Comparison of ENCODE assay signal across 20 cellular contexts in the genomic region with DNA sequence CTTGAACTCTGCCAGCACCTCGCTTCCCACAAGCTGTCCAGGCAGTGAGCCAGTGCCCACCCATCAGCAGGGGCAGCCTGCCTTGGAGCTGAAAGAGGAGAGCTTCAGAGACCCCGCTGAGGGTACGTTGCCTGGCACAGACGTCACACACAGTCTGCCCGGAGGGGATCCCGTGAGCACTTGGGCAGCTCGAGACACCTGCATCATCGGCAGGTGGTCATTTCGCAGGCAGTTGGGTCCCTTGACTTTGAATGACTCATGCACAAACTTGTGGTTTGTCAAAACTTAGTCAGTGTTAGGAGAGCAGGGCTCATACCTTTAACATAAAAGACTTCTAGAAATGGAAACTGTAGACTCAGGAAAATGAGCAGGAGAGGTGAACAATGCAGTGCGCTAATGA. TPM values are rescaled to one million over a fixed set of nuclear protein-coding genes. Genes with fewer than 3 reads are reported as not detected.
DNase-seq lines count a peak whose midpoint lies in the region; ATAC-seq, FAIRE-seq and TF ChIP-seq lines count a peak whose summit lies in the region.
"Had no signal": no experiment of that assay in that cellular context is flagged by ENCODE, and none has a peak within 500 bp of the region (broad histone marks: within the 10 kb centered on the region; RNA-seq: fewer than 3 reads in every experiment).

No MANE protein-coding gene starts in this region.

- no peaks in the 10 kb centered on the region for H4K20me1 ChIP-seq in KMS-11 (ENCODE audit: insufficient read depth)
- peaks cover 45% of the 10 kb centered on the region for H4K20me1 ChIP-seq in astrocyte (ENCODE audit: insufficient read depth, low read length)

- no peak overlapping the region for H3K4me3 Mint-ChIP-seq in astrocyte (ENCODE audit: unreplicated experiment)
- H3K4me3 Mint-ChIP-seq: B cell; dendritic cell treated with granulocyte-macrophage colony-stimulating factor and Interleukin-4, amounts not matched to agents 40 ng/mL and 50 ng/mL, for 4 days; IgD-negative memory B cell had no signal

- peaks cover 19% of the 10 kb centered on the region for H3K4me1 Mint-ChIP-seq in astrocyte (ENCODE audit: low read depth, unreplicated experiment)

- H3K36me3 ChIP-seq in KMS-11 (ENCODE audit: insufficient read depth) (no peaks in the 10 kb centered on the region; the same call in 1 of the 2 replicates), astrocyte (ENCODE audit: insufficient read depth, low read length) (peaks cover 18% of the 10 kb centered on the region)
- H3K36me3 ChIP-seq: ovary had no signal

- H3K27ac Mint-ChIP-seq in activated naive CD4-positive, alpha-beta T cell treated with anti-CD3 and anti-CD28 coated beads, Interleukin-2, amount 50 U/mL, for 72 hours: peak overlapping the region in 1 of 2 donors; percentile 41
- no peak overlapping the region for H3K27ac Mint-ChIP-seq in astrocyte (ENCODE audit: unreplicated experiment)
- H3K27ac Mint-ChIP-seq: B cell; dendritic cell treated with granulocyte-macrophage colony-stimulating factor and Interleukin-4, amounts not matched to agents 40 ng/mL and 50 ng/mL, for 4 days; IgD-negative memory B cell had no signal

- H3K79me2 ChIP-seq in KMS-11 (ENCODE audit: insufficient read depth, low read depth) (peaks cover 21% of the 10 kb centered on the region; the same call in 1 of the 2 replicates), astrocyte (ENCODE audit: insufficient read depth, low read length) (peaks cover 69% of the 10 kb centered on the region)

- H3K4me2 ChIP-seq in KMS-11: peak overlapping the region; percentile 8; the same call in 1 of the 2 replicates
- H3K4me2 ChIP-seq in astrocyte (ENCODE audit: low read length): peak overlapping the region; percentile 47

- H3K4me3 ChIP-seq in KMS-11 (IDR thresholded peaks at IDR 0.05; ENCODE audit: insufficient read depth, low read depth, low read length) (no peak overlapping the region), astrocyte (ENCODE audit: insufficient read depth, low read depth, low read length) (no peak overlapping the region), retinal pigment epithelial cell (ENCODE audit: low read length) (no peak overlapping the region)
- H3K4me3 ChIP-seq: ovary, skin epidermis had no signal

- H3K27ac ChIP-seq in KMS-11 (peak overlapping the region; percentile 94), astrocyte (ENCODE audit: low read depth, low read length) (peak overlapping the region; percentile 43)
- H3K27ac ChIP-seq: ovary, skin epidermis had no signal

- no peak for FAIRE-seq in astrocyte (lab: Jason Lieb, UNC)
- FAIRE-seq: H1, islet of Langerhans, urothelium cell line had no signal

- ATAC-seq in activated naive CD4-positive, alpha-beta T cell treated with anti-CD3 and anti-CD28 coated beads, Interleukin-2, amount 50 U/mL, for 72 hours: peak; percentile 87 to 91
- ATAC-seq in GM19467 (IDR thresholded peaks at IDR 0.05; ENCODE audit: unreplicated experiment): no peak
- ATAC-seq in GM21367 (IDR thresholded peaks at IDR 0.05; ENCODE audit: unreplicated experiment): no peak

- H3K27me3 Mint-ChIP-seq in astrocyte (ENCODE audit: low read depth, unreplicated experiment): no peaks in the 10 kb centered on the region
- H3K27me3 Mint-ChIP-seq: B cell; dendritic cell treated with granulocyte-macrophage colony-stimulating factor and Interleukin-4, amounts not matched to agents 40 ng/mL and 50 ng/mL, for 4 days; IgD-negative memory B cell had no signal

- H3K27me3 ChIP-seq in KMS-11 (ENCODE audit: insufficient read depth, low read depth) (no peaks in the 10 kb centered on the region), astrocyte (ENCODE audit: insufficient read depth, low read length) (no peaks in the 10 kb centered on the region)
- H3K27me3 ChIP-seq: ovary had no signal

- peaks cover 56 to 68% of the 10 kb centered on the region in 2 donors for H3K36me3 Mint-ChIP-seq in activated naive CD4-positive, alpha-beta T cell treated with anti-CD3 and anti-CD28 coated beads, Interleukin-2, amount 50 U/mL, for 72 hours
- peaks cover 9% of the 10 kb centered on the region for H3K36me3 Mint-ChIP-seq in astrocyte (ENCODE audit: low read depth, unreplicated experiment)

- H3K9me3 Mint-ChIP-seq in activated naive CD4-positive, alpha-beta T cell treated with anti-CD3 and anti-CD28 coated beads, Interleukin-2, amount 50 U/mL, for 72 hours: no peaks in the 10 kb centered on the region
- no peaks in the 10 kb centered on the region for H3K9me3 Mint-ChIP-seq in astrocyte (ENCODE audit: unreplicated experiment)
- H3K9me3 Mint-ChIP-seq: dendritic cell treated with granulocyte-macrophage colony-stimulating factor and Interleukin-4, amounts not matched to agents 40 ng/mL and 50 ng/mL, for 4 days; IgD-negative memory B cell had no signal

- peak overlapping the region; percentile 44; the same call in 1 of the 2 replicates for H3K9ac ChIP-seq in KMS-11
- H3K9ac ChIP-seq in astrocyte (ENCODE audit: low read length): no peak overlapping the region

- H3K4me1 ChIP-seq in KMS-11 (ENCODE audit: low read depth, poor library complexity, severe bottlenecking) (peaks cover 43% of the 10 kb centered on the region), astrocyte (ENCODE audit: insufficient read depth, low read length) (peaks cover 30% of the 10 kb centered on the region)

- TF ChIP-seq CTCF in KMS-11 (conservative IDR thresholded peaks at IDR 0.05; ENCODE audit: low read depth, low read length): no peak
- TF ChIP-seq CTCF in astrocyte (IDR thresholded peaks at IDR 0.05; ENCODE audit: insufficient read depth, low read depth, low read length): no peak
- no peak for TF ChIP-seq CTCF in retinal pigment epithelial cell (conservative IDR thresholded peaks at IDR 0.05; ENCODE audit: low read depth, low read length)

- DNase-seq in activated naive CD4-positive, alpha-beta T cell treated with anti-CD3 and anti-CD28 coated beads, Interleukin-2, amount 50 U/mL, for 72 hours (ENCODE audit: low spot score in 2 of 2): no peak
- no peak for DNase-seq in activated naive CD4-positive, alpha-beta T cell treated with Interleukin-2 at 50 U/mL for 16 hours
- DNase-seq in astrocyte (ENCODE audit: low read depth): peak; percentile 67
- peak; percentile 70 for DNase-seq in retinal pigment epithelial cell (ENCODE audit: low read depth)
- DNase-seq in NCI-H748 (lab: John Stamatoyannopoulos, UW; ENCODE audit: unreplicated experiment): no peak
- DNase-seq: activated CD8-positive, alpha-beta memory T cell treated with anti-CD3 and anti-CD28 coated beads, Interleukin-2, amount 50 U/mL, for 48 hours; glutamatergic neuron; NCI-H1092 treated with DMSO at 0.1 percent for 48 hours; ovary; stimulated activated naive CD4-positive, alpha-beta T cell treated with Interleukin-2 at 50 U/mL for 16 hours had no signal

- no peaks in the 10 kb centered on the region for H3K9me3 ChIP-seq in astrocyte (ENCODE audit: insufficient read depth, low read depth, low read length)
- H3K9me3 ChIP-seq: ovary had no signal

- H2AFZ ChIP-seq in KMS-11 (ENCODE audit: low read depth): no peak overlapping the region
- no peak overlapping the region for H2AFZ ChIP-seq in astrocyte (ENCODE audit: low read depth, low read length)

RNA-seq across cellular contexts. Expression of gene TACC3, which starts 9.9 kb away (rescaled TPM):
- total RNA-seq in activated naive CD4-positive, alpha-beta T cell treated with anti-CD3 and anti-CD28 coated beads, Interleukin-2, amount 50 U/mL, for 72 hours: 100 to 1,000 TPM; 195 to 295 TPM
- 10.2 and 15.0 TPM in 2 replicates for total RNA-seq in astrocyte

RNA-seq across cellular contexts. Expression of gene TMEM129, which starts 10.1 kb away (rescaled TPM):
- total RNA-seq in activated naive CD4-positive, alpha-beta T cell treated with anti-CD3 and anti-CD28 coated beads, Interleukin-2, amount 50 U/mL, for 72 hours: 10 to 100 TPM; 12.7 to 14.9 TPM
- 26.8 and 29.3 TPM in 2 replicates for total RNA-seq in astrocyte

RNA-seq across cellular contexts. Expression of gene SLBP, which starts 19.1 kb away (rescaled TPM):
- 100 to 1,000 TPM in 1 of 2 donors, 10 to 100 TPM in 1; 73.0 to 110 TPM for total RNA-seq in activated naive CD4-positive, alpha-beta T cell treated with anti-CD3 and anti-CD28 coated beads, Interleukin-2, amount 50 U/mL, for 72 hours
- 44.5 and 45.1 TPM in 2 replicates for total RNA-seq in astrocyte

RNA-seq across cellular contexts. Expression of gene FAM53A, which starts 47.1 kb away (rescaled TPM):
- total RNA-seq in activated naive CD4-positive, alpha-beta T cell treated with anti-CD3 and anti-CD28 coated beads, Interleukin-2, amount 50 U/mL, for 72 hours: 1 to 10 TPM; 3.0 to 5.4 TPM
- total RNA-seq in astrocyte: 2.1 and 3.4 TPM in 2 replicates

Comparison
In these comparisons a context has a peak if more than half of its experiments do, and no peak if none do; other contexts are left out.
1. ATAC-seq: peak in activated naive CD4-positive, alpha-beta T cell treated with anti-CD3 and anti-CD28 coated beads, Interleukin-2, amount 50 U/mL, for 72 hours (2 of 2); none in GM19467 (single experiment) and GM21367 (single experiment).
2. DNase-seq: peak in astrocyte (single experiment) and retinal pigment epithelial cell (single experiment); none in activated naive CD4-positive, alpha-beta T cell treated with anti-CD3 and anti-CD28 coated beads, Interleukin-2, amount 50 U/mL, for 72 hours (0 of 2), activated naive CD4-positive, alpha-beta T cell treated with Interleukin-2 at 50 U/mL for 16 hours (single experiment) and NCI-H748 (single experiment).
3. RNA of gene TACC3, which starts 9.9 kb away (total RNA-seq): 195 to 295 TPM in activated naive CD4-positive, alpha-beta T cell treated with anti-CD3 and anti-CD28 coated beads, Interleukin-2, amount 50 U/mL, for 72 hours; 10.2 to 15.0 TPM in astrocyte; every median in the first group is over 10 times any median in the second.